Comparison of ENCODE assay signal across 7 cellular contexts in genomic region chr4:70505152-70505748, GRCh38. TPM values are rescaled to one million over a fixed set of nuclear protein-coding genes. Genes with fewer than 3 reads are reported as not detected.
A peak's percentile ranks its signal among the peaks of the same experiment; 100 is the strongest.
DNase-seq lines count a peak whose midpoint lies in the region; ATAC-seq and TF ChIP-seq lines count a peak whose summit lies in the region.

No MANE protein-coding gene starts in this region.

- no peak overlapping the region for H3K23ac ChIP-seq in IMR-90 (ENCODE audit: low read depth, low read length)

- no peaks in the 10 kb centered on the region for H3K36me3 ChIP-seq in IMR-90 (ENCODE audit: control insufficient read depth, insufficient read depth, low read length)

- H3K14ac ChIP-seq in IMR-90 (replicated peaks; ENCODE audit: low read depth, low read length): no peak overlapping the region

- POLR2A ChIA-PET in IMR-90 (lab: Charles Lee; ENCODE audit: unreplicated experiment): no interaction called here

- H4K91ac ChIP-seq in IMR-90 (ENCODE audit: insufficient read depth, low read depth, low read length): no peak overlapping the region

- no peaks in the 10 kb centered on the region for H3K79me1 ChIP-seq in IMR-90 (ENCODE audit: low read depth in 1 of 2, low read length in 2 of 2)

- intact Hi-C loops in IMR-90 (cut with micrococcal nuclease): loop anchor here (1.0 to 2.0 kb wide), 3 partner anchors 189 to 608 kb away; no protein-coding TSS in a partner anchor

- H3K4me3 ChIP-seq in GM12864 (ENCODE audit: low read depth, low read length): no peak overlapping the region
- H3K4me3 ChIP-seq in IMR-90 (ENCODE audit: insufficient read depth, low read depth, low read length): no peak overlapping the region
- no peak overlapping the region for H3K4me3 ChIP-seq in astrocyte of the cerebellum (ENCODE audit: low read depth, low read length)

- no peak overlapping the region for H2BK15ac ChIP-seq in IMR-90 (ENCODE audit: low read depth, low read length)

- H3K27ac ChIP-seq in IMR-90 (ENCODE audit: insufficient read depth, low read length): no peak overlapping the region

- no TSS peak for BruUV-seq in IMR-90 (replicated peaks; lab: Mats Ljungman, UMichigan)

- CTCF ChIA-PET in IMR-90 (lab: Yijun Ruan, JAX): interaction anchor here (0.5 to 1.0 kb wide), 3 partner anchors 10 to 605 kb away, joined by 3 read pairs; no protein-coding TSS in a partner anchor

- no peak overlapping the region for H2AK9ac ChIP-seq in IMR-90 (replicated peaks; ENCODE audit: low read depth, low read length, poor library complexity)

- no peaks in the 10 kb centered on the region for H3K9me1 ChIP-seq in IMR-90 (ENCODE audit: insufficient read depth, low read length)

- no peaks in the 10 kb centered on the region for H3K9me3 ChIP-seq in IMR-90 (ENCODE audit: control insufficient read depth, insufficient read depth, low read length)

- H2AK5ac ChIP-seq in IMR-90 (ENCODE audit: low read depth, low read length): no peak overlapping the region

- no peak overlapping the region for H3K18ac ChIP-seq in IMR-90 (ENCODE audit: low read depth, low read length)

- peak; percentile 83 for TF ChIP-seq RAD21 in IMR-90 (IDR thresholded peaks at IDR 0.05; ENCODE audit: low read length)

- H3K56ac ChIP-seq in IMR-90 (ENCODE audit: extremely low read depth, insufficient read depth, low read length): no peak overlapping the region

- no peak overlapping the region for H3K4ac ChIP-seq in IMR-90 (ENCODE audit: low read depth, low read length)

- TF ChIP-seq CTCF in GM12864 (IDR thresholded peaks at IDR 0.05; ENCODE audit: low read depth, low read length, missing control alignments): peak; percentile 97
- peak; percentile 82 for TF ChIP-seq CTCF in IMR-90 (conservative IDR thresholded peaks at IDR 0.05; ENCODE audit: low read depth, low read length)
- TF ChIP-seq CTCF in astrocyte of the cerebellum (IDR thresholded peaks at IDR 0.05; ENCODE audit: low read depth, low read length, missing control alignments): peak; percentile 99

- H4K8ac ChIP-seq in IMR-90 (ENCODE audit: low read depth in 2 of 2, low read length in 2 of 2): no peak overlapping the region

- H2BK5ac ChIP-seq in IMR-90 (ENCODE audit: low read depth, low read length, poor library complexity, severe bottlenecking): no peak overlapping the region

- H3K4me1 ChIP-seq in IMR-90 (ENCODE audit: control insufficient read depth, insufficient read depth, low read length): no peaks in the 10 kb centered on the region

- DNase-seq in GM12864 (ENCODE audit: low read depth) (peak; percentile 13), IMR-90 (peak; percentile 39), T-helper 1 cell (peak; percentile 8 to 29 (median 21)), astrocyte of the cerebellum (ENCODE audit: low read depth) (peak; percentile 20), iPS DF 4.7 (ENCODE audit: extremely low read depth, low spot score) (peak; percentile 14)
- DNase-seq in stimulated activated CD4-positive, alpha-beta T cell treated with anti-CD3 and anti-CD28 coated beads, Interleukin-12 subunit alpha, Interleukin-12 subunit beta, amount 100 ng/mL, for 48 hours (ENCODE audit: low read depth in 2 of 3, low spot score in 1 of 3): peak; percentile 8 to 51 (median 39)

- no peaks in the 10 kb centered on the region for H4K20me1 ChIP-seq in IMR-90 (ENCODE audit: insufficient read depth, low read length)

- H3K27me3 ChIP-seq in IMR-90 (ENCODE audit: control insufficient read depth, insufficient read depth, low read length): no peaks in the 10 kb centered on the region

- H2BK20ac ChIP-seq in IMR-90 (ENCODE audit: low read depth, low read length): no peak overlapping the region

- in situ Hi-C loops in IMR-90 (cut with MboI; ENCODE audit: low sequenced_read_pairs): loop anchor here (25.0 kb wide), 1 partner anchor 818 kb away; no protein-coding TSS in a partner anchor
- in situ Hi-C loops in astrocyte of the cerebellum (cut with HindIII; ENCODE audit: low sequenced_read_pairs): no loop called here

- H4K5ac ChIP-seq in IMR-90 (ENCODE audit: low read depth, low read length): no peak overlapping the region

- no peak overlapping the region for H3K4me2 ChIP-seq in IMR-90 (ENCODE audit: low read depth, low read length)

- TF ChIP-seq POLR2A in IMR-90 (IDR thresholded peaks at IDR 0.05; ENCODE audit: low read depth, low read length): 0 out of 2 replicates have a peak, but pooled peaks have one; percentile 21

- H3K9ac ChIP-seq in IMR-90 (ENCODE audit: low read depth, low read length): no peak overlapping the region

- 0% methylated on average over 1 of the region's 7 CpGs; no CpG with 5 or more reads in 1 of the 2 experiments for WGBS in IMR-90 (ENCODE audit: extremely low coverage in 2 of 2, insufficient read length in 1 of 2), 2 experiments

- no peak overlapping the region for H2BK120ac ChIP-seq in IMR-90 (ENCODE audit: low read depth, low read length)

- dilution Hi-C loops in IMR-90 (cut with HindIII; ENCODE audit: low sequenced_read_pairs, unreplicated experiment): no loop called here

- H2AFZ ChIP-seq in IMR-90 (replicated peaks; ENCODE audit: low read length, poor library complexity): no peak overlapping the region

- ATAC-seq in GM21576 (IDR thresholded peaks at IDR 0.05; ENCODE audit: unreplicated experiment): peak; percentile 94
- ATAC-seq in IMR-90 (ENCODE audit: low read depth): peak; percentile 95

TF ChIP-seq in IMR-90, 13 proteins besides CTCF, POLR2A, EP300 and RAD21:
- TF ChIP-seq NFE2L2 (IDR thresholded peaks at IDR 0.05; ENCODE audit: low read depth, low read length) (no peak), SMC3 (IDR thresholded peaks at IDR 0.05; ENCODE audit: low read depth, low read length) (peak; percentile 75)

RNA-seq across cellular contexts. Expression of gene AMTN, which starts 13.1 kb away (rescaled TPM):
- total RNA-seq in IMR-90 (2012; rRNA removed): not detected in 2 replicates
- not detected in 2 replicates for polyA plus RNA-seq in IMR-90 (2012; rRNA removed)
- polyA plus RNA-seq in IMR-90 (2012; cell fraction: cytosol; rRNA removed): not detected in 2 replicates
- not detected in 2 replicates for polyA plus RNA-seq in IMR-90 (2012; cell fraction: nucleus; rRNA removed; ENCODE audit: low replicate concordance)

RNA-seq across cellular contexts. Expression of gene MUC7, which starts 33.3 kb away (rescaled TPM):
- total RNA-seq in IMR-90 (2012; rRNA removed): not detected in 2 replicates
- not detected in 2 replicates for polyA plus RNA-seq in IMR-90 (2012; rRNA removed)
- not detected in 2 replicates for polyA plus RNA-seq in IMR-90 (2012; cell fraction: cytosol; rRNA removed)
- polyA plus RNA-seq in IMR-90 (2012; cell fraction: nucleus; rRNA removed; ENCODE audit: low replicate concordance): not detected in 2 replicates
